In the genomic region with DNA sequence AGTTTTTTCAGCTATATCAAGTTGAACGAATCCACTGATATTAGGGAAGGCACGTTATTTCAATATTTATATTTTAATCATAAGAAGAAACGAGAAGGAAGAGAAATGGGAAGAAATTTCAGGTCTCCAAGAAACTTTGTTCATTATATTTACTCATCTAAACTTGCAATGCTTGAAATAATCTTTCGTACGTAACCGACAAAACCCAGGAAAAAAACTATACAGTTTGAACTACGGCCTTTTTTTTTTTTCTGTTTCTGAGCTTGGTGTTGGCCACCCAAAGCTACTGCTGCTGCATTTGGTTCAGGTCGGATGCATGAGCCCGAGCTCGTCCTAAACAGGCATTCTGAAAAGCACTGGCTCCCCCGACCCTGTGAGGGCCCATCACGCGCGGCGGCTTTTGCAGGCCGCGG, we compare ENCODE assay signal across 8 cellular contexts. TPM values are rescaled to one million over a fixed set of nuclear protein-coding genes. Genes with fewer than 3 reads are reported as not detected.
DNase-seq lines count a peak whose midpoint lies in the region; ATAC-seq and TF ChIP-seq lines count a peak whose summit lies in the region.

No MANE protein-coding gene starts in this region.

- H3K4me3 ChIP-seq in AG10803 (ENCODE audit: low read length) (peak overlapping the region; percentile 68), HL-60 (replicated peaks; ENCODE audit: insufficient read depth, low read length) (peak overlapping the region; percentile 42), coronary artery (peak overlapping the region; percentile 69)

- H3K9me3 Mint-ChIP-seq in naive B cell, result no peaks in the 10 kb centered on the region

- ATAC-seq in naive B cell (ENCODE audit: low read depth in 2 of 2) (no peak), GM19023 (IDR thresholded peaks at IDR 0.05; ENCODE audit: unreplicated experiment) (no peak)

- peak overlapping the region in 7 of 8 donors; percentile 85 to 94 (median 88) for H3K4me3 Mint-ChIP-seq in naive B cell

- H3K4me1 Mint-ChIP-seq in naive B cell, result peaks cover 8 to 22% (median 17%) of the 10 kb centered on the region in 3 donors

- no peak for DNase-seq in AG10803 (ENCODE audit: low read depth)
- DNase-seq in HL-60 (ENCODE audit: low read depth in 1 of 2, low spot score in 1 of 2), result no peak
- no peak for DNase-seq in coronary artery (ENCODE audit: low spot score)
- DNase-seq in naive B cell, result no peak
- no peak for DNase-seq in medulla oblongata (ENCODE audit: extremely low spot score)
- no peak for DNase-seq in globus pallidus (ENCODE audit: low spot score)
- DNase-seq in NOMO-1 treated with DMSO at 0.1 percent for 48 hours (lab: John Stamatoyannopoulos, UW; ENCODE audit: unreplicated experiment), result no peak

- H3K27me3 Mint-ChIP-seq in naive B cell, result peaks cover 59 to 73% (median 67%) of the 10 kb centered on the region in 3 donors

- H3K36me3 Mint-ChIP-seq in naive B cell, result no peaks in the 10 kb centered on the region

- H3K27ac ChIP-seq in HL-60 (replicated peaks) (no peak overlapping the region), coronary artery (peak overlapping the region; percentile 4 to 68)

- TF ChIP-seq CTCF in AG10803 (conservative IDR thresholded peaks at IDR 0.05; ENCODE audit: low read length), result no peak
- TF ChIP-seq CTCF in HL-60 (IDR thresholded peaks at IDR 0.05; ENCODE audit: insufficient read depth, low read length), result no peak
- no peak for TF ChIP-seq CTCF in coronary artery (IDR thresholded peaks at IDR 0.05)

- H3K27me3 ChIP-seq in HL-60 (ENCODE audit: insufficient read depth, poor library complexity, severe bottlenecking), result peaks cover 46% of the 10 kb centered on the region

- H3K27ac Mint-ChIP-seq in naive B cell, result peak overlapping the region in 2 of 6 donors; percentile 16 to 64

RNA-seq across cellular contexts. Expression of a gene that starts 0.5 kb away (rescaled TPM):
- polyA plus RNA-seq in naive B cell (ENCODE audit: low read depth in 6 of 6), result under 1 TPM in 3 of 6 donors, not detected in 3; 0.08 to 0.27 (median 0.13) TPM

RNA-seq across cellular contexts. Expression of a gene that starts 55.1 kb away (rescaled TPM):
- polyA plus RNA-seq in naive B cell (ENCODE audit: low read depth in 6 of 6), result not detected
